In the genomic region with DNA sequence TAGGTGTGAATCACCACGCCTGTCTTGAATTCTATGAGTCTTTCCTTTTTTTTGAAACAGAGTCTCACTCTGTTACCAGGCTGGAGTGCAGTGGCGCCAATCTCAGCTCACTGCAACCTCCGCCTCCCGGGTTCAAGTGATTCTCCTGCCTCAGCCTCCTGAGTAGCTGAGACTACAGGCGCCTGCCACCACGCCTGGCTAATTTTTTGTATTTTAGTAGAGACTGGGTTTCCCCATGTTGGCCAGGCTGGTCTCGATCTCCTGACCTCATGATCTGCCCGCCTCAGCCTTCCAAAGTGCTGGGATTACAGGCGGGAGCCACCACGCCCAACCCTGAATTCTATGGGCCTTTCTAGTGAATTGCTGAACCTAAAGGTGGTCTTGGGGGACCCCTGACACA, we compare ENCODE assay signal across 5 cellular contexts. TPM values are rescaled to one million over a fixed set of nuclear protein-coding genes. Genes with fewer than 3 reads are reported as not detected.
"Had no signal": no experiment of that assay in that cellular context is flagged by ENCODE, and none has a peak within 500 bp of the region (broad histone marks: within the 10 kb centered on the region; RNA-seq: fewer than 3 reads in every experiment).

No MANE protein-coding gene starts in this region.

RNA-seq across cellular contexts. Expression of gene OR7C2, which starts 8.1 kb away (rescaled TPM):
- total RNA-seq: HepG2, HT-29, HT1080, IMR-90, K562 had no signal

RNA-seq across cellular contexts. Expression of gene SLC1A6, which starts 30.3 kb away (rescaled TPM):
- total RNA-seq: HepG2, HT-29, HT1080, IMR-90, K562 had no signal
